In the genomic region with DNA sequence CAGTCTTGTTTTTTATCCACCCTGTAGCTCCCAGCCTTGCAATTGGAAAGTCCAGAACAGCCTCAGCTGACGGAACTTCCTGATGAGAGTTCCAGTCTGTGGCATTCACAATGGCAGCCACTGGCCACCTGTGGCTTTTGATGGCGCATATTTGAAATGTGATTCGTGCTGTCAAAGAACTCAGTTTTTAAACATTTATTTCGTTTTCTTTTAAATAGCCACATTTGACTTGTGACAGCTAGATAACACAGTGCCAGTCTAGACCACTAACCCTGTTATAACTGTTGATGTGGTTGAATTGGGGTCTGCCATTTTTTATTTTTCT, we compare ENCODE assay signal across 26 cellular contexts.
A peak's percentile ranks its signal among the peaks of the same experiment; 100 is the strongest.
DNase-seq lines count a peak whose midpoint lies in the region; ATAC-seq and TF ChIP-seq lines count a peak whose summit lies in the region.
"Had no signal": no experiment of that assay in that cellular context is flagged by ENCODE, and none has a peak within 500 bp of the region (broad histone marks: within the 10 kb centered on the region; RNA-seq: fewer than 3 reads in every experiment).

No MANE protein-coding gene starts in this region.

- H3K36me3 ChIP-seq in left ventricle myocardium inferior (no peaks in the 10 kb centered on the region), esophagus muscularis mucosa (no peaks in the 10 kb centered on the region), rectal smooth muscle tissue (ENCODE audit: control insufficient read depth, insufficient read depth, low read length) (no peaks in the 10 kb centered on the region)
- H3K36me3 ChIP-seq: HAP-1, left lung had no signal

- TF ChIP-seq CTCF in left ventricle myocardium inferior (IDR thresholded peaks at IDR 0.05; ENCODE audit: borderline replicate concordance): no peak
- TF ChIP-seq CTCF in esophagus muscularis mucosa (IDR thresholded peaks at IDR 0.05): no peak

- no peak for TF ChIP-seq POLR2A in esophagus muscularis mucosa (IDR thresholded peaks at IDR 0.05; ENCODE audit: low read depth)

- 91% methylated on average over 4 of the region's 4 CpGs for WGBS in right cardiac atrium
- WGBS in esophagus muscularis mucosa: 81% methylated on average over 4 of the region's 4 CpGs

- ATAC-seq in right cardiac atrium: no peak
- ATAC-seq in GM18520 (IDR thresholded peaks at IDR 0.05; ENCODE audit: unreplicated experiment): no peak
- ATAC-seq: left lung had no signal

- intact Hi-C loops in left ventricle myocardium inferior (cut with micrococcal nuclease): no loop called here
- intact Hi-C loops in right cardiac atrium (cut with DNase I): loop anchor here in 3 of 4 donors (5.0 to 10.0 kb wide), 5 partner anchors 50 to 178 kb away; no protein-coding TSS in a partner anchor
- intact Hi-C loops in esophagus muscularis mucosa (cut with DNase I): loop anchor here (5.0 kb wide), 4 partner anchors 43 to 128 kb away; a partner anchor contains a TSS

- H3K4me1 ChIP-seq in left ventricle myocardium inferior (peaks cover 82% of the 10 kb centered on the region), right cardiac atrium (ENCODE audit: control insufficient read depth, insufficient read depth, low read length) (peaks cover 20% of the 10 kb centered on the region), esophagus muscularis mucosa (peaks cover 60 to 99% (median 95%) of the 10 kb centered on the region in 4 donors), rectal smooth muscle tissue (ENCODE audit: control insufficient read depth, insufficient read depth, low read length) (peaks cover 62% of the 10 kb centered on the region)
- H3K4me1 ChIP-seq: Caco-2, HAP-1 had no signal

- no peak for DNase-seq in left ventricle myocardium inferior
- DNase-seq in right cardiac atrium: no peak
- no peak for DNase-seq in esophagus muscularis mucosa (ENCODE audit: extremely low spot score)
- DNase-seq in effector CD8-positive, alpha-beta T cell (lab: John Stamatoyannopoulos, UW): no peak
- DNase-seq in pons (ENCODE audit: low spot score): no peak
- DNase-seq in amygdala (lab: John Stamatoyannopoulos, UW): no peak
- DNase-seq: activated CD4-positive, alpha-beta T cell treated with anti-CD3 and anti-CD28 coated beads for 1 hour; activated naive CD8-positive, alpha-beta T cell treated with anti-CD3 and anti-CD28 coated beads for 36 hours; activated T-cell treated with anti-CD3 and anti-CD28 coated beads for 4 hours; DND-41; MM.1S; natural killer cell; NCI-H1417; NCI-H2029 treated with DMSO at 0.1 percent for 48 hours; retina; stimulated activated CD4-positive, alpha-beta T cell treated with anti-CD3 and anti-CD28 coated beads, Interleukin-12 subunit alpha, Interleukin-12 subunit beta, amount 100 ng/mL, for 4 hours; stimulated activated CD4-positive, alpha-beta T cell treated with anti-CD3 and anti-CD28 coated beads, Interleukin-4, amount 100 ng/mL, for 4 hours; stimulated activated naive CD4-positive, alpha-beta T cell; testis had no signal

- no peak for TF ChIP-seq EP300 in esophagus muscularis mucosa (IDR thresholded peaks at IDR 0.05)

- peak overlapping the region; percentile 28 for H3K27ac ChIP-seq in left ventricle myocardium inferior (replicated peaks)
- H3K27ac ChIP-seq in right cardiac atrium (ENCODE audit: low read length): no peak overlapping the region
- H3K27ac ChIP-seq in esophagus muscularis mucosa (replicated peaks in 1 of 4): peak overlapping the region; percentile 92 to 98 (median 96)
- peak overlapping the region; percentile 99 for H3K27ac ChIP-seq in rectal smooth muscle tissue (ENCODE audit: low read depth, low read length)
- H3K27ac ChIP-seq: A549, left lung had no signal

- H3K9ac ChIP-seq in rectal smooth muscle tissue (ENCODE audit: low read length): no peak overlapping the region

- H3K27me3 ChIP-seq in left ventricle myocardium inferior (ENCODE audit: low read depth): no peaks in the 10 kb centered on the region
- no peaks in the 10 kb centered on the region for H3K27me3 ChIP-seq in right cardiac atrium (ENCODE audit: control insufficient read depth, insufficient read depth)
- H3K27me3 ChIP-seq in esophagus muscularis mucosa: no peaks in the 10 kb centered on the region
- no peaks in the 10 kb centered on the region for H3K27me3 ChIP-seq in rectal smooth muscle tissue (ENCODE audit: control insufficient read depth, insufficient read depth, low read length)
- H3K27me3 ChIP-seq: left lung, testis had no signal

- no peaks in the 10 kb centered on the region for H3K9me3 ChIP-seq in left ventricle myocardium inferior (replicated peaks)
- no peaks in the 10 kb centered on the region for H3K9me3 ChIP-seq in right cardiac atrium (ENCODE audit: control insufficient read depth, low read length)
- H3K9me3 ChIP-seq in esophagus muscularis mucosa: no peaks in the 10 kb centered on the region
- H3K9me3 ChIP-seq: A549, Caco-2, HAP-1, left lung, testis had no signal

- H3K4me3 ChIP-seq in left ventricle myocardium inferior (no peak overlapping the region), right cardiac atrium (ENCODE audit: low read length) (no peak overlapping the region), esophagus muscularis mucosa (no peak overlapping the region), rectal smooth muscle tissue (ENCODE audit: low read length) (no peak overlapping the region)
- H3K4me3 ChIP-seq: A549, HAP-1, K562, left lung, testis had no signal
